ENCODE assay signal across 16 cellular contexts in the genomic region with DNA sequence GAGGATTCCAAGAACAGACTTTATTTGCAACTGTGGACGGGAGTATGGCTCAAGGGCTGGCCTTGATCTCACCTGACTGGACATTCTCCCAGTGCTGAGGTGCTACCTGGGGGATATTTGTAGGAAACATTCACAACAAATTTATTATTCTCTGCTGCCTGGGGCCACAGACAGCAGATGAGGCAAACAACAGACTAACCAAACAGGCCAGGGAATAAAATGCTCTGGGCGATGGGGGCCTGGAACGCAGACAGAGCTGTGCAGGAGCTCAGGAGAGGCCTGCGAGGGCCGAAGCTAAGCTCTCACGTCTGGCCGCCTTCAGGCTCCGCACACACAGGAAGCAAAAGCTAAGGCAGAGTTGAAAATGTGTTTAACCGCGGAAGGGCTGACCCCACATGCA. TPM values are rescaled to one million over a fixed set of nuclear protein-coding genes. Genes with fewer than 3 reads are reported as not detected.
DNase-seq lines count a peak whose midpoint lies in the region; ATAC-seq and TF ChIP-seq lines count a peak whose summit lies in the region.
"Had no signal": no experiment of that assay in that cellular context is flagged by ENCODE, and none has a peak within 500 bp of the region (broad histone marks: within the 10 kb centered on the region; RNA-seq: fewer than 3 reads in every experiment).

No MANE protein-coding gene starts in this region.

- H3K4me3 ChIP-seq in SK-N-SH (ENCODE audit: low read depth in 2 of 2, low read length in 1 of 2): no peak overlapping the region
- H3K4me3 ChIP-seq in GM23338: no peak overlapping the region
- H3K4me3 ChIP-seq: GM23248 had no signal

- peaks cover 31% of the 10 kb centered on the region for H3K4me1 Mint-ChIP-seq in GM23338
- H3K4me1 Mint-ChIP-seq: CD14-positive monocyte had no signal

- CTCF ChIA-PET in SK-N-SH (lab: Yijun Ruan, JAX): interaction anchor here (1.0 kb wide), 1 partner anchor 14 kb away, joined by 3 read pairs; no protein-coding TSS in a partner anchor

- H3K36me3 Mint-ChIP-seq in GM23338 (ENCODE audit: low read depth): peaks cover 68% of the 10 kb centered on the region
- H3K36me3 Mint-ChIP-seq: CD14-positive monocyte; CD8-positive, alpha-beta T cell had no signal

- no peak overlapping the region for H3K9ac ChIP-seq in SK-N-SH
- H3K9ac ChIP-seq: GM23248 had no signal

- H3K27me3 Mint-ChIP-seq in GM23338 (ENCODE audit: insufficient read depth, low read depth, poor library complexity): peaks cover 13% of the 10 kb centered on the region

- H3K27me3 ChIP-seq in SK-N-SH (ENCODE audit: insufficient read depth) (no peaks in the 10 kb centered on the region), GM23338 (ENCODE audit: insufficient read depth) (no peaks in the 10 kb centered on the region)

- H3F3A ChIP-seq in SK-N-SH (replicated peaks; ENCODE audit: insufficient read depth): no peaks in the 10 kb centered on the region
- H3F3A ChIP-seq in GM23338 (replicated peaks; ENCODE audit: low read depth): no peaks in the 10 kb centered on the region

- ATAC-seq in SK-N-SH treated with all-trans-retinoic acid at 6 μM for 48 hours: no peak
- no peak for ATAC-seq in GM23338
- ATAC-seq: CD8-positive, alpha-beta T cell had no signal

- WGBS in SK-N-SH (ENCODE audit: low lambda C conversion rate): 94% methylated on average over 10 of the region's 10 CpGs

- no peak for TF ChIP-seq CTCF in SK-N-SH (IDR thresholded peaks at IDR 0.05)
- no peak for TF ChIP-seq CTCF in GM23338 (conservative IDR thresholded peaks at IDR 0.05; ENCODE audit: low read depth in 2 of 2)

- H3K4me3 Mint-ChIP-seq in GM23338: no peak overlapping the region
- H3K4me3 Mint-ChIP-seq: CD14-positive monocyte; CD8-positive, alpha-beta T cell; H9 had no signal

- H4K20me1 ChIP-seq in SK-N-SH (ENCODE audit: insufficient read depth): no peaks in the 10 kb centered on the region
- peaks cover 3% of the 10 kb centered on the region; the same call in 1 of the 2 replicates for H4K20me1 ChIP-seq in GM23338 (replicated peaks; ENCODE audit: insufficient read depth)

- TF ChIP-seq RAD21 in SK-N-SH (IDR thresholded peaks at IDR 0.05; ENCODE audit: low read length): no peak

- H3K9me3 Mint-ChIP-seq in GM23338: no peaks in the 10 kb centered on the region; the same call in 2 of the 3 replicates
- H3K9me3 Mint-ChIP-seq: CD14-positive monocyte; CD8-positive, alpha-beta T cell had no signal

- POLR2A ChIA-PET in SK-N-SH (lab: Yijun Ruan, JAX): no interaction called here

- H2AFZ ChIP-seq in SK-N-SH (ENCODE audit: low read depth): no peak overlapping the region
- no peak overlapping the region for H2AFZ ChIP-seq in GM23338
- H2AFZ ChIP-seq: GM23248 had no signal

- H3K4me1 ChIP-seq in SK-N-SH (ENCODE audit: control insufficient read depth in 1 of 2, insufficient read depth in 2 of 2, low read depth in 1 of 2, low read length in 1 of 2) (no peaks in the 10 kb centered on the region), GM23338 (ENCODE audit: insufficient read depth) (peaks cover 4% of the 10 kb centered on the region)

- H3K36me3 ChIP-seq in SK-N-SH (replicated peaks in 1 of 2; ENCODE audit: control insufficient read depth in 1 of 2, insufficient read depth in 2 of 2, low read length in 1 of 2): no peaks in the 10 kb centered on the region
- H3K36me3 ChIP-seq in GM23338 (ENCODE audit: insufficient read depth): peaks cover 9% of the 10 kb centered on the region

- no peak for TF ChIP-seq EP300 in SK-N-SH (IDR thresholded peaks at IDR 0.05; ENCODE audit: borderline replicate concordance in 1 of 2, low read depth in 1 of 2, low read length in 1 of 2)

- DNase-seq in SK-N-SH (peak; percentile 33), GM23338 (ENCODE audit: low spot score) (no peak), islet precursor cell (peak; percentile 85), posterior vena cava (ENCODE audit: low spot score) (peak; percentile 28), hypothalamus (lab: John Stamatoyannopoulos, UW) (no peak)
- no peak for DNase-seq in stimulated activated CD4-positive, alpha-beta T cell treated with anti-CD3 and anti-CD28 coated beads, Interleukin-12 subunit alpha, Interleukin-12 subunit beta, amount 100 ng/mL, for 4 hours
- DNase-seq: CD8-positive, alpha-beta T cell; COR-L47; DND-41; GF-D8; GM23248; H9; IMR-90 had no signal

- H3K27ac Mint-ChIP-seq in GM23338: peak overlapping the region; percentile 5; the same call in 1 of the 2 replicates
- H3K27ac Mint-ChIP-seq: CD14-positive monocyte; CD8-positive, alpha-beta T cell; H9 had no signal

- intact Hi-C loops in posterior vena cava (cut with DNase I): no loop called here

- H3K4me2 ChIP-seq in SK-N-SH: no peak overlapping the region
- no peak overlapping the region for H3K4me2 ChIP-seq in GM23338

- H3K79me2 ChIP-seq in SK-N-SH (ENCODE audit: insufficient read depth) (no peaks in the 10 kb centered on the region), GM23338 (replicated peaks; ENCODE audit: insufficient read depth) (peaks cover 14% of the 10 kb centered on the region)

- no peaks in the 10 kb centered on the region for H3K9me3 ChIP-seq in SK-N-SH

- H3K9me2 ChIP-seq in SK-N-SH (no peaks in the 10 kb centered on the region), GM23338 (ENCODE audit: insufficient read depth) (no peaks in the 10 kb centered on the region)

- H3K27ac ChIP-seq in SK-N-SH (ENCODE audit: low read depth in 2 of 2, low read length in 1 of 2) (no peak overlapping the region), GM23338 (ENCODE audit: low read depth) (no peak overlapping the region)
- H3K27ac ChIP-seq: 22Rv1, GM23248 had no signal

TF ChIP-seq in SK-N-SH, 30 proteins besides CTCF, POLR2A, EP300 and RAD21:
- TF ChIP-seq FOXM1 (IDR thresholded peaks at IDR 0.05; ENCODE audit: low read depth) (no peak), NRF1 (IDR thresholded peaks at IDR 0.05; ENCODE audit: low read depth, low read length) (no peak), CHD2 (IDR thresholded peaks at IDR 0.05; ENCODE audit: low read length, partially characterized antibody) (no peak)

TF ChIP-seq in SK-N-SH treated with all-trans-retinoic acid at 6 μM for 48 hours, 23 proteins besides CTCF, POLR2A, EP300 and RAD21 (continues in another document):
- TF ChIP-seq CSDC2 (CRISPR knock-in tag; IDR thresholded peaks at IDR 0.05) (no peak), GLIS3 (CRISPR knock-in tag; IDR thresholded peaks at IDR 0.05) (no peak), ZNF8 (CRISPR knock-in tag; IDR thresholded peaks at IDR 0.05) (no peak), ARNTL (CRISPR knock-in tag; IDR thresholded peaks at IDR 0.05; ENCODE audit: borderline replicate concordance, low read depth) (no peak), ZNF565 (CRISPR knock-in tag; conservative IDR thresholded peaks at IDR 0.05; ENCODE audit: low read depth) (no peak), ZC3H10 (CRISPR knock-in tag; IDR thresholded peaks at IDR 0.05) (no peak), PPARA (CRISPR knock-in tag; IDR thresholded peaks at IDR 0.05; ENCODE audit: borderline replicate concordance) (no peak), BACH2 (CRISPR knock-in tag; IDR thresholded peaks at IDR 0.05; ENCODE audit: borderline replicate concordance) (no peak)
- TF ChIP-seq, protein P1, sequence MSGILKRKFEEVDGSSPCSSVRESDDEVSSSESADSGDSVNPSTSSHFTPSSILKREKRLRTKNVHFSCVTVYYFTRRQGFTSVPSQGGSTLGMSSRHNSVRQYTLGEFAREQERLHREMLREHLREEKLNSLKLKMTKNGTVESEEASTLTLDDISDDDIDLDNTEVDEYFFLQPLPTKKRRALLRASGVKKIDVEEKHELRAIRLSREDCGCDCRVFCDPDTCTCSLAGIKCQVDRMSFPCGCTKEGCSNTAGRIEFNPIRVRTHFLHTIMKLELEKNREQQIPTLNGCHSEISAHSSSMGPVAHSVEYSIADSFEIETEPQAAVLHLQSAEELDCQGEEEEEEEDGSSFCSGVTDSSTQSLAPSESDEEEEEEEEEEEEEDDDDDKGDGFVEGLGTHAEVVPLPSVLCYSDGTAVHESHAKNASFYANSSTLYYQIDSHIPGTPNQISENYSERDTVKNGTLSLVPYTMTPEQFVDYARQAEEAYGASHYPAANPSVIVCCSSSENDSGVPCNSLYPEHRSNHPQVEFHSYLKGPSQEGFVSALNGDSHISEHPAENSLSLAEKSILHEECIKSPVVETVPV (CRISPR knock-in tag; IDR thresholded peaks at IDR 0.05): no peak

TF ChIP-seq in GM23338, 12 proteins besides CTCF, POLR2A, EP300 and RAD21 (continues in another document):
- no peak for TF ChIP-seq EZH2phosphoT487 (IDR thresholded peaks at IDR 0.05; ENCODE audit: unreplicated experiment)
- TF ChIP-seq CREB1 (CRISPR knock-in tag; IDR thresholded peaks at IDR 0.05; ENCODE audit: low read depth): no peak

RNA-seq across cellular contexts. Expression of a gene that starts 7.8 kb away (rescaled TPM):
- 27.3 and 33.6 TPM in 2 replicates for polyA plus RNA-seq in SK-N-SH (2012; rRNA removed)
- 19.4 and 27.7 TPM in 2 replicates for polyA plus RNA-seq in SK-N-SH (2012; cell fraction: cytosol; rRNA removed)
- 44.7 and 58.0 TPM in 2 replicates for polyA plus RNA-seq in SK-N-SH (2012; cell fraction: nucleus; rRNA removed)
- total RNA-seq in GM23338 (2014; rRNA removed; shearing (Covaris generic)): 75.8 and 82.6 TPM in 2 replicates
- 52.9 and 58.3 TPM in 2 replicates for polyA plus RNA-seq in GM23338 (2016; fragmentation: Nextera tagmentation; extraction: Ambion mirVana)
- 1 to 10 TPM in 1 of 2 donors, under 1 TPM in 1; 0.83 to 4.5 TPM for total RNA-seq in posterior vena cava
- polyA plus RNA-seq: CD14-positive monocyte had no signal

Comparison
In these comparisons a context has a peak if more than half of its experiments do, and no peak if none do; other contexts are left out.
1. DNase-seq: peak in SK-N-SH (single experiment), islet precursor cell (single experiment) and posterior vena cava (single experiment); none in GM23338 (single experiment), stimulated activated CD4-positive, alpha-beta T cell treated with anti-CD3 and anti-CD28 coated beads, Interleukin-12 subunit alpha, Interleukin-12 subunit beta, amount 100 ng/mL, for 4 hours (single experiment) and hypothalamus (0 of 51).
2. RNA of a gene that starts 7.8 kb away (total RNA-seq): 75.8 to 82.6 TPM in GM23338; 0.83 to 4.5 TPM in posterior vena cava; every median in the first group is over 10 times any median in the second.